17 cellular contexts compared by ENCODE assay signal in genomic region chr15:78790027-78790426, GRCh38. TPM values are rescaled to one million over a fixed set of nuclear protein-coding genes. Genes with fewer than 3 reads are reported as not detected.
DNase-seq lines count a peak whose midpoint lies in the region; ATAC-seq and TF ChIP-seq lines count a peak whose summit lies in the region.
"Had no signal": no experiment of that assay in that cellular context is flagged by ENCODE, and none has a peak within 500 bp of the region (broad histone marks: within the 10 kb centered on the region; RNA-seq: fewer than 3 reads in every experiment).

No MANE protein-coding gene starts in this region.

- no peak overlapping the region for H3K27ac ChIP-seq in gastroesophageal sphincter
- H3K27ac ChIP-seq: cardiac muscle cell, Peyer's patch, psoas muscle, tibial artery had no signal

- H3K27ac Mint-ChIP-seq in activated naive CD4-positive, alpha-beta T cell treated with anti-CD3 and anti-CD28 coated beads, Interleukin-2, amount 50 U/mL, for 72 hours, result peak overlapping the region in 1 of 2 donors; percentile 67
- no peak overlapping the region for H3K27ac Mint-ChIP-seq in activated naive CD4-positive, alpha-beta T cell treated with anti-CD3 and anti-CD28 coated beads for 36 hours
- H3K27ac Mint-ChIP-seq in stimulated activated naive B cell treated with anti-CD40 and anti-IgM and Interleukin-4, amounts not matched to agents 10 μg/mL and 1 μg/mL and 100 μg/mL, for 72 hours, result no peak overlapping the region

- H3K4me1 ChIP-seq in gastroesophageal sphincter, result no peaks in the 10 kb centered on the region
- H3K4me1 ChIP-seq: Peyer's patch, psoas muscle, tibial artery had no signal

- no peak for DNase-seq in activated naive CD4-positive, alpha-beta T cell treated with anti-CD3 and anti-CD28 coated beads, Interleukin-2, amount 50 U/mL, for 72 hours (ENCODE audit: low spot score in 2 of 2)
- DNase-seq in activated naive CD4-positive, alpha-beta T cell treated with anti-CD3 and anti-CD28 coated beads for 36 hours, result no peak
- DNase-seq in NB4 (ENCODE audit: low read depth) (peak; percentile 53), choroid plexus epithelial cell (ENCODE audit: low read depth) (no peak), NCI-H526 (lab: John Stamatoyannopoulos, UW) (no peak)
- no peak for DNase-seq in stimulated activated naive B cell treated with anti-CD40 and anti-IgM and Interleukin-4, amounts not matched to agents 10 μg/mL and 1 μg/mL and 100 μg/mL, for 72 hours
- DNase-seq: activated CD8-positive, alpha-beta memory T cell treated with anti-CD3 and anti-CD28 coated beads for 24 hours; effector memory CD4-positive, alpha-beta T cell; NCI-H1930; NCI-H524; Peyer's patch; psoas muscle; tibial artery had no signal

- no peak for TF ChIP-seq CTCF in NB4 (IDR thresholded peaks at IDR 0.05; ENCODE audit: low read depth, low read length)
- TF ChIP-seq CTCF in choroid plexus epithelial cell (conservative IDR thresholded peaks at IDR 0.05; ENCODE audit: low read depth, low read length), result peak; percentile 9
- no peak for TF ChIP-seq CTCF in gastroesophageal sphincter (IDR thresholded peaks at IDR 0.05)

- WGBS in gastroesophageal sphincter (ENCODE audit: low coverage in 1 of 2), 2 donors, result 60 to 67% methylated on average over 1 to 4 of the region's 4 CpGs

- H3K4me3 ChIP-seq in NB4 (ENCODE audit: low read depth, low read length) (no peak overlapping the region), choroid plexus epithelial cell (ENCODE audit: low read depth, low read length) (no peak overlapping the region), gastroesophageal sphincter (no peak overlapping the region)
- H3K4me3 ChIP-seq: cardiac muscle cell, Peyer's patch, psoas muscle, tibial artery had no signal

- peaks cover 0 to 54% of the 10 kb centered on the region in 2 donors for H3K36me3 ChIP-seq in gastroesophageal sphincter
- H3K36me3 ChIP-seq: cardiac muscle cell, Peyer's patch had no signal

- H3K4me1 Mint-ChIP-seq in activated naive CD4-positive, alpha-beta T cell treated with anti-CD3 and anti-CD28 coated beads for 36 hours (ENCODE audit: low read depth), result peaks cover 4% of the 10 kb centered on the region
- peaks cover 6 to 10% of the 10 kb centered on the region in 2 donors for H3K4me1 Mint-ChIP-seq in stimulated activated naive B cell treated with anti-CD40 and anti-IgM and Interleukin-4, amounts not matched to agents 10 μg/mL and 1 μg/mL and 100 μg/mL, for 72 hours

- H3K27me3 ChIP-seq in gastroesophageal sphincter, result no peaks in the 10 kb centered on the region
- H3K27me3 ChIP-seq: cardiac muscle cell, Peyer's patch, tibial artery had no signal

- TF ChIP-seq EP300 in gastroesophageal sphincter (IDR thresholded peaks at IDR 0.05), result no peak

- CTCF ChIA-PET in activated naive CD4-positive, alpha-beta T cell treated with anti-CD3 and anti-CD28 coated beads for 36 hours (lab: Charles Lee), result no interaction called here

- no peaks in the 10 kb centered on the region for H3K9me3 Mint-ChIP-seq in activated naive CD4-positive, alpha-beta T cell treated with anti-CD3 and anti-CD28 coated beads, Interleukin-2, amount 50 U/mL, for 72 hours
- H3K9me3 Mint-ChIP-seq in activated naive CD4-positive, alpha-beta T cell treated with anti-CD3 and anti-CD28 coated beads for 36 hours, result no peaks in the 10 kb centered on the region
- peaks cover 0 to under 1% of the 10 kb centered on the region in 2 donors for H3K9me3 Mint-ChIP-seq in stimulated activated naive B cell treated with anti-CD40 and anti-IgM and Interleukin-4, amounts not matched to agents 10 μg/mL and 1 μg/mL and 100 μg/mL, for 72 hours

- H3K27me3 Mint-ChIP-seq in activated naive CD4-positive, alpha-beta T cell treated with anti-CD3 and anti-CD28 coated beads for 36 hours (ENCODE audit: low read depth), result no peaks in the 10 kb centered on the region
- H3K27me3 Mint-ChIP-seq in stimulated activated naive B cell treated with anti-CD40 and anti-IgM and Interleukin-4, amounts not matched to agents 10 μg/mL and 1 μg/mL and 100 μg/mL, for 72 hours, result no peaks in the 10 kb centered on the region

- H3K4me3 Mint-ChIP-seq in activated naive CD4-positive, alpha-beta T cell treated with anti-CD3 and anti-CD28 coated beads for 36 hours, result no peak overlapping the region
- no peak overlapping the region for H3K4me3 Mint-ChIP-seq in stimulated activated naive B cell treated with anti-CD40 and anti-IgM and Interleukin-4, amounts not matched to agents 10 μg/mL and 1 μg/mL and 100 μg/mL, for 72 hours

- intact Hi-C loops in activated naive CD4-positive, alpha-beta T cell treated with anti-CD3 and anti-CD28 coated beads for 36 hours (cut with micrococcal nuclease), result no loop called here

- no peaks in the 10 kb centered on the region for H3K36me3 Mint-ChIP-seq in activated naive CD4-positive, alpha-beta T cell treated with anti-CD3 and anti-CD28 coated beads, Interleukin-2, amount 50 U/mL, for 72 hours
- H3K36me3 Mint-ChIP-seq in activated naive CD4-positive, alpha-beta T cell treated with anti-CD3 and anti-CD28 coated beads for 36 hours (ENCODE audit: low read depth), result no peaks in the 10 kb centered on the region
- H3K36me3 Mint-ChIP-seq in stimulated activated naive B cell treated with anti-CD40 and anti-IgM and Interleukin-4, amounts not matched to agents 10 μg/mL and 1 μg/mL and 100 μg/mL, for 72 hours, result peaks cover under 1 to 9% of the 10 kb centered on the region in 2 donors

- H3K9me3 ChIP-seq in gastroesophageal sphincter, result no peaks in the 10 kb centered on the region
- H3K9me3 ChIP-seq: Peyer's patch, psoas muscle, tibial artery had no signal

- peak; percentile 96 to 99 for ATAC-seq in activated naive CD4-positive, alpha-beta T cell treated with anti-CD3 and anti-CD28 coated beads, Interleukin-2, amount 50 U/mL, for 72 hours
- peak; percentile 34 to 48 for ATAC-seq in stimulated activated naive B cell treated with anti-CD40 and anti-IgM and Interleukin-4, amounts not matched to agents 10 μg/mL and 1 μg/mL and 100 μg/mL, for 72 hours (replicated peaks)
- no peak for ATAC-seq in gastroesophageal sphincter
- ATAC-seq in GM19452 (IDR thresholded peaks at IDR 0.05; ENCODE audit: unreplicated experiment), result no peak
- ATAC-seq: left lobe of liver had no signal

- no peak for TF ChIP-seq POLR2A in NB4 (IDR thresholded peaks at IDR 0.05; ENCODE audit: extremely low read depth, insufficient read length)
- no peak for TF ChIP-seq POLR2A in gastroesophageal sphincter (IDR thresholded peaks at IDR 0.05)

RNA-seq across cellular contexts. Expression of gene ADAMTS7, which starts 21.2 kb away (rescaled TPM):
- total RNA-seq in activated naive CD4-positive, alpha-beta T cell treated with anti-CD3 and anti-CD28 coated beads, Interleukin-2, amount 50 U/mL, for 72 hours, result 1 to 10 TPM; 1.4 to 4.3 TPM
- total RNA-seq in activated naive CD4-positive, alpha-beta T cell treated with anti-CD3 and anti-CD28 coated beads for 36 hours, result under 1 TPM; 0.07 to 0.10 TPM
- total RNA-seq in gastroesophageal sphincter, result 1 to 10 TPM; 2.6 to 9.7 (median 4.4) TPM

Comparison
In these comparisons a context has a peak if more than half of its experiments do, and no peak if none do; other contexts are left out.
1. ATAC-seq: peak in activated naive CD4-positive, alpha-beta T cell treated with anti-CD3 and anti-CD28 coated beads, Interleukin-2, amount 50 U/mL, for 72 hours (2 of 2) and stimulated activated naive B cell treated with anti-CD40 and anti-IgM and Interleukin-4, amounts not matched to agents 10 μg/mL and 1 μg/mL and 100 μg/mL, for 72 hours (2 of 2); none in gastroesophageal sphincter (single experiment) and GM19452 (single experiment).